In the genomic region with DNA sequence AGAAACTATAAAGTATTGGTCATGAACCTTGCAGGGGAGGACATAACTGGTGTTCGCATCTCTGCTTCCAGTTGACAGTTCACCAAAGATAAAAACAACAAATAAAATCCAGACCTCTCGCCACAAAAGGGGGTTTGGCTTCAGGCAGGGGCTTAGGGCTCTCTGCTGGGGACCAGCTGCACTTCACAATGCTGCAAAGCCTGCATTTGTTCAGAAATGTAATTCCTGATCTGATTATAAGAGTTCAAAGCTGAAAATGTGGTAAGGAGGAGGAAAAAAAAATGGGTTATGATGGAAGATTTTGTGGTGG, we compare ENCODE assay signal across 2 cellular contexts.
TF ChIP-seq lines count a peak whose summit lies in the region.

No MANE protein-coding gene starts in this region.

TF ChIP-seq in GM23338, 12 proteins besides CTCF, POLR2A, EP300 and RAD21 (continued from another document):
- TF ChIP-seq, protein P1, sequence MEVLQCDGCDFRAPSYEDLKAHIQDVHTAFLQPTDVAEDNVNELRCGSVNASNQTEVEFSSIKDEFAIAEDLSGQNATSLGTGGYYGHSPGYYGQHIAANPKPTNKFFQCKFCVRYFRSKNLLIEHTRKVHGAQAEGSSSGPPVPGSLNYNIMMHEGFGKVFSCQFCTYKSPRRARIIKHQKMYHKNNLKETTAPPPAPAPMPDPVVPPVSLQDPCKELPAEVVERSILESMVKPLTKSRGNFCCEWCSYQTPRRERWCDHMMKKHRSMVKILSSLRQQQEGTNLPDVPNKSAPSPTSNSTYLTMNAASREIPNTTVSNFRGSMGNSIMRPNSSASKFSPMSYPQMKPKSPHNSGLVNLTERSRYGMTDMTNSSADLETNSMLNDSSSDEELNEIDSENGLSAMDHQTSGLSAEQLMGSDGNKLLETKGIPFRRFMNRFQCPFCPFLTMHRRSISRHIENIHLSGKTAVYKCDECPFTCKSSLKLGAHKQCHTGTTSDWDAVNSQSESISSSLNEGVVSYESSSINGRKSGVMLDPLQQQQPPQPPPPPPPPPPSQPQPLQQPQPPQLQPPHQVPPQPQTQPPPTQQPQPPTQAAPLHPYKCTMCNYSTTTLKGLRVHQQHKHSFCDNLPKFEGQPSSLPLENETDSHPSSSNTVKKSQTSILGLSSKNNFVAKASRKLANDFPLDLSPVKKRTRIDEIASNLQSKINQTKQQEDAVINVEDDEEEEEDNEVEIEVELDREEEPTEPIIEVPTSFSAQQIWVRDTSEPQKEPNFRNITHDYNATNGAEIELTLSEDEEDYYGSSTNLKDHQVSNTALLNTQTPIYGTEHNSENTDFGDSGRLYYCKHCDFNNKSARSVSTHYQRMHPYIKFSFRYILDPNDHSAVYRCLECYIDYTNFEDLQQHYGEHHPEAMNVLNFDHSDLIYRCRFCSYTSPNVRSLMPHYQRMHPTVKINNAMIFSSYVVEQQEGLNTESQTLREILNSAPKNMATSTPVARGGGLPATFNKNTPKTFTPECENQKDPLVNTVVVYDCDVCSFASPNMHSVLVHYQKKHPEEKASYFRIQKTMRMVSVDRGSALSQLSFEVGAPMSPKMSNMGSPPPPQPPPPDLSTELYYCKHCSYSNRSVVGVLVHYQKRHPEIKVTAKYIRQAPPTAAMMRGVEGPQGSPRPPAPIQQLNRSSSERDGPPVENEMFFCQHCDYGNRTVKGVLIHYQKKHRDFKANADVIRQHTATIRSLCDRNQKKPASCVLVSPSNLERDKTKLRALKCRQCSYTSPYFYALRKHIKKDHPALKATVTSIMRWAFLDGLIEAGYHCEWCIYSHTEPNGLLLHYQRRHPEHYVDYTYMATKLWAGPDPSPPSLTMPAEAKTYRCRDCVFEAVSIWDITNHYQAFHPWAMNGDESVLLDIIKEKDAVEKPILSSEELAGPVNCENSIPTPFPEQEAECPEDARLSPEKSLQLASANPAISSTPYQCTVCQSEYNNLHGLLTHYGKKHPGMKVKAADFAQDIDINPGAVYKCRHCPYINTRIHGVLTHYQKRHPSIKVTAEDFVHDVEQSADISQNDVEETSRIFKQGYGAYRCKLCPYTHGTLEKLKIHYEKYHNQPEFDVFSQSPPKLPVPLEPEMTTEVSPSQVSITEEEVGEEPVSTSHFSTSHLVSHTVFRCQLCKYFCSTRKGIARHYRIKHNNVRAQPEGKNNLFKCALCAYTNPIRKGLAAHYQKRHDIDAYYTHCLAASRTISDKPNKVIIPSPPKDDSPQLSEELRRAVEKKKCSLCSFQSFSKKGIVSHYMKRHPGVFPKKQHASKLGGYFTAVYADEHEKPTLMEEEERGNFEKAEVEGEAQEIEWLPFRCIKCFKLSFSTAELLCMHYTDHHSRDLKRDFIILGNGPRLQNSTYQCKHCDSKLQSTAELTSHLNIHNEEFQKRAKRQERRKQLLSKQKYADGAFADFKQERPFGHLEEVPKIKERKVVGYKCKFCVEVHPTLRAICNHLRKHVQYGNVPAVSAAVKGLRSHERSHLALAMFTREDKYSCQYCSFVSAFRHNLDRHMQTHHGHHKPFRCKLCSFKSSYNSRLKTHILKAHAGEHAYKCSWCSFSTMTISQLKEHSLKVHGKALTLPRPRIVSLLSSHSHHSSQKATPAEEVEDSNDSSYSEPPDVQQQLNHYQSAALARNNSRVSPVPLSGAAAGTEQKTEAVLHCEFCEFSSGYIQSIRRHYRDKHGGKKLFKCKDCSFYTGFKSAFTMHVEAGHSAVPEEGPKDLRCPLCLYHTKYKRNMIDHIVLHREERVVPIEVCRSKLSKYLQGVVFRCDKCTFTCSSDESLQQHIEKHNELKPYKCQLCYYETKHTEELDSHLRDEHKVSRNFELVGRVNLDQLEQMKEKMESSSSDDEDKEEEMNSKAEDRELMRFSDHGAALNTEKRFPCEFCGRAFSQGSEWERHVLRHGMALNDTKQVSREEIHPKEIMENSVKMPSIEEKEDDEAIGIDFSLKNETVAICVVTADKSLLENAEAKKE (CRISPR knock-in tag; IDR thresholded peaks at IDR 0.05): no peak
- TF ChIP-seq NANOG (IDR thresholded peaks at IDR 0.05; ENCODE audit: borderline replicate concordance): no peak
- TF ChIP-seq JUNB (IDR thresholded peaks at IDR 0.05; ENCODE audit: unreplicated experiment): no peak
- TF ChIP-seq EZH2phosphoT487 (IDR thresholded peaks at IDR 0.05; ENCODE audit: unreplicated experiment): no peak
- TF ChIP-seq, protein P2, sequence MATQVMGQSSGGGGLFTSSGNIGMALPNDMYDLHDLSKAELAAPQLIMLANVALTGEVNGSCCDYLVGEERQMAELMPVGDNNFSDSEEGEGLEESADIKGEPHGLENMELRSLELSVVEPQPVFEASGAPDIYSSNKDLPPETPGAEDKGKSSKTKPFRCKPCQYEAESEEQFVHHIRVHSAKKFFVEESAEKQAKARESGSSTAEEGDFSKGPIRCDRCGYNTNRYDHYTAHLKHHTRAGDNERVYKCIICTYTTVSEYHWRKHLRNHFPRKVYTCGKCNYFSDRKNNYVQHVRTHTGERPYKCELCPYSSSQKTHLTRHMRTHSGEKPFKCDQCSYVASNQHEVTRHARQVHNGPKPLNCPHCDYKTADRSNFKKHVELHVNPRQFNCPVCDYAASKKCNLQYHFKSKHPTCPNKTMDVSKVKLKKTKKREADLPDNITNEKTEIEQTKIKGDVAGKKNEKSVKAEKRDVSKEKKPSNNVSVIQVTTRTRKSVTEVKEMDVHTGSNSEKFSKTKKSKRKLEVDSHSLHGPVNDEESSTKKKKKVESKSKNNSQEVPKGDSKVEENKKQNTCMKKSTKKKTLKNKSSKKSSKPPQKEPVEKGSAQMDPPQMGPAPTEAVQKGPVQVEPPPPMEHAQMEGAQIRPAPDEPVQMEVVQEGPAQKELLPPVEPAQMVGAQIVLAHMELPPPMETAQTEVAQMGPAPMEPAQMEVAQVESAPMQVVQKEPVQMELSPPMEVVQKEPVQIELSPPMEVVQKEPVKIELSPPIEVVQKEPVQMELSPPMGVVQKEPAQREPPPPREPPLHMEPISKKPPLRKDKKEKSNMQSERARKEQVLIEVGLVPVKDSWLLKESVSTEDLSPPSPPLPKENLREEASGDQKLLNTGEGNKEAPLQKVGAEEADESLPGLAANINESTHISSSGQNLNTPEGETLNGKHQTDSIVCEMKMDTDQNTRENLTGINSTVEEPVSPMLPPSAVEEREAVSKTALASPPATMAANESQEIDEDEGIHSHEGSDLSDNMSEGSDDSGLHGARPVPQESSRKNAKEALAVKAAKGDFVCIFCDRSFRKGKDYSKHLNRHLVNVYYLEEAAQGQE (IDR thresholded peaks at IDR 0.05; ENCODE audit: unreplicated experiment): no peak
- no peak for TF ChIP-seq STAT1 (IDR thresholded peaks at IDR 0.05; ENCODE audit: unreplicated experiment)
- TF ChIP-seq ZNF114 (CRISPR knock-in tag; IDR thresholded peaks at IDR 0.05): no peak
- no peak for TF ChIP-seq ETS1 (IDR thresholded peaks at IDR 0.05)
- no peak for TF ChIP-seq POLR2AphosphoS5 (IDR thresholded peaks at IDR 0.05; ENCODE audit: low read depth)

TF ChIP-seq in SK-N-SH treated with all-trans-retinoic acid at 6 μM for 48 hours, 23 proteins besides CTCF, POLR2A, EP300 and RAD21 (continued from another document):
- TF ChIP-seq, protein P3, sequence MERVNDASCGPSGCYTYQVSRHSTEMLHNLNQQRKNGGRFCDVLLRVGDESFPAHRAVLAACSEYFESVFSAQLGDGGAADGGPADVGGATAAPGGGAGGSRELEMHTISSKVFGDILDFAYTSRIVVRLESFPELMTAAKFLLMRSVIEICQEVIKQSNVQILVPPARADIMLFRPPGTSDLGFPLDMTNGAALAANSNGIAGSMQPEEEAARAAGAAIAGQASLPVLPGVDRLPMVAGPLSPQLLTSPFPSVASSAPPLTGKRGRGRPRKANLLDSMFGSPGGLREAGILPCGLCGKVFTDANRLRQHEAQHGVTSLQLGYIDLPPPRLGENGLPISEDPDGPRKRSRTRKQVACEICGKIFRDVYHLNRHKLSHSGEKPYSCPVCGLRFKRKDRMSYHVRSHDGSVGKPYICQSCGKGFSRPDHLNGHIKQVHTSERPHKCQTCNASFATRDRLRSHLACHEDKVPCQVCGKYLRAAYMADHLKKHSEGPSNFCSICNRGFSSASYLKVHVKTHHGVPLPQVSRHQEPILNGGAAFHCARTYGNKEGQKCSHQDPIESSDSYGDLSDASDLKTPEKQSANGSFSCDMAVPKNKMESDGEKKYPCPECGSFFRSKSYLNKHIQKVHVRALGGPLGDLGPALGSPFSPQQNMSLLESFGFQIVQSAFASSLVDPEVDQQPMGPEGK (CRISPR knock-in tag; IDR thresholded peaks at IDR 0.05; ENCODE audit: borderline replicate concordance): no peak
- TF ChIP-seq TCF4 (CRISPR knock-in tag; IDR thresholded peaks at IDR 0.05; ENCODE audit: borderline replicate concordance) (no peak), ZNF70 (CRISPR knock-in tag; IDR thresholded peaks at IDR 0.05) (0 out of 2 replicates have a peak, but pooled peaks have one; percentile 31)
TF ChIP-seq in SK-N-SH treated with all-trans-retinoic acid at 6 μM for 48 hours: peak in this region for 1.
